In genomic region chr21:33451634-33452071, GRCh38 we compare ENCODE assay signal across 15 cellular contexts. TPM values are rescaled to one million over a fixed set of nuclear protein-coding genes. Genes with fewer than 3 reads are reported as not detected.
A peak's percentile ranks its signal among the peaks of the same experiment; 100 is the strongest.
DNase-seq lines count a peak whose midpoint lies in the region; ATAC-seq and TF ChIP-seq lines count a peak whose summit lies in the region.
"Had no signal": no experiment of that assay in that cellular context is flagged by ENCODE, and none has a peak within 500 bp of the region (broad histone marks: within the 10 kb centered on the region; RNA-seq: fewer than 3 reads in every experiment).

No MANE protein-coding gene starts in this region.

- no peaks in the 10 kb centered on the region for H3K9me2 ChIP-seq in PC-9 (ENCODE audit: insufficient read depth)

- 17 to 65% (median 43%) methylated on average over 1 of the region's 1 CpG for WGBS in stomach, 5 donors

- no peaks in the 10 kb centered on the region for H4K20me1 ChIP-seq in PC-9 (ENCODE audit: insufficient read depth)

- CTCF ChIA-PET in activated CD4-positive, alpha-beta T cell treated with anti-CD3 and anti-CD28 coated beads for 36 hours (lab: Charles Lee) = interaction anchor here (0.8 to 1.1 kb wide), 3 partner anchors 10 to 283 kb away, joined by 3 read pairs; no protein-coding TSS in a partner anchor
- CTCF ChIA-PET in PC-9 (lab: Charles Lee) = no interaction called here

- TF ChIP-seq CTCF in stomach (IDR thresholded peaks at IDR 0.05) = no peak
- no peak for TF ChIP-seq CTCF in PC-9 (conservative IDR thresholded peaks at IDR 0.05)

- peak overlapping the region; percentile 7 for H3K27ac Mint-ChIP-seq in activated CD4-positive, alpha-beta T cell treated with anti-CD3 and anti-CD28 coated beads for 36 hours
- peak overlapping the region; percentile 69 for H3K27ac Mint-ChIP-seq in activated T-helper 17 cell treated with anti-CD3 and anti-CD28 coated beads, Interleukin-2, amount 50 U/mL, for 72 hours
- H3K27ac Mint-ChIP-seq: activated naive CD8-positive, alpha-beta T cell had no signal

- TF ChIP-seq EP300 in stomach (IDR thresholded peaks at IDR 0.05) = no peak

- no peak overlapping the region for H3K4me2 ChIP-seq in PC-9

- TF ChIP-seq POLR2A in stomach (IDR thresholded peaks at IDR 0.05) = no peak

- H3F3A ChIP-seq in PC-9 (ENCODE audit: insufficient read depth, low read depth) = no peaks in the 10 kb centered on the region

- H2AFZ ChIP-seq in PC-9 = no peak overlapping the region

- no peak for ATAC-seq in activated CD4-positive, alpha-beta T cell treated with anti-CD3 and anti-CD28 coated beads for 36 hours
- no peak for ATAC-seq in activated T-helper 17 cell treated with anti-CD3 and anti-CD28 coated beads, Interleukin-2, amount 50 U/mL, for 72 hours (replicated peaks)

- H3K27ac ChIP-seq in stomach = peak overlapping the region in 3 of 5 donors; percentile 7 to 61 (median 17)
- no peak overlapping the region for H3K27ac ChIP-seq in PC-9
- H3K27ac ChIP-seq: esophagus muscularis mucosa, pancreas had no signal

- H3K27me3 ChIP-seq in stomach = no peaks in the 10 kb centered on the region
- H3K27me3 ChIP-seq in PC-9 (ENCODE audit: insufficient read depth, low read depth) = no peaks in the 10 kb centered on the region
- H3K27me3 ChIP-seq: esophagus muscularis mucosa, pancreas had no signal

- BruUV-seq in PC-9 (replicated peaks; lab: Mats Ljungman, UMichigan) = no TSS peak

- H3K36me3 ChIP-seq in stomach (peaks cover 7 to 91% (median 75%) of the 10 kb centered on the region in 4 donors), PC-9 (ENCODE audit: low read depth) (no peaks in the 10 kb centered on the region)

- intact Hi-C loops in activated CD4-positive, alpha-beta T cell treated with anti-CD3 and anti-CD28 coated beads for 36 hours (cut with DNase I, micrococcal nuclease) = no loop called here
- intact Hi-C loops in stomach (cut with DNase I; ENCODE audit: low total_unique reads) (no loop called here), PC-9 (cut with micrococcal nuclease; ENCODE audit: unreplicated experiment) (no loop called here)

- no peak overlapping the region for H3K4me3 Mint-ChIP-seq in activated CD4-positive, alpha-beta T cell treated with anti-CD3 and anti-CD28 coated beads for 36 hours
- H3K4me3 Mint-ChIP-seq in activated T-helper 17 cell treated with anti-CD3 and anti-CD28 coated beads, Interleukin-2, amount 50 U/mL, for 72 hours = no peak overlapping the region
- H3K4me3 Mint-ChIP-seq: activated naive CD8-positive, alpha-beta T cell; IgD-negative memory B cell had no signal

- no peak overlapping the region for H3K4me3 ChIP-seq in stomach
- no peak overlapping the region for H3K4me3 ChIP-seq in PC-9
- H3K4me3 ChIP-seq: esophagus muscularis mucosa, pancreas had no signal

- H3K9me3 ChIP-seq in stomach = no peaks in the 10 kb centered on the region
- no peaks in the 10 kb centered on the region for H3K9me3 ChIP-seq in PC-9 (ENCODE audit: insufficient read depth, low read depth)
- H3K9me3 ChIP-seq: esophagus muscularis mucosa, pancreas had no signal

- DNase-seq in activated CD4-positive, alpha-beta T cell treated with anti-CD3 and anti-CD28 coated beads for 36 hours = no peak
- DNase-seq in activated CD4-positive, alpha-beta T cell treated with anti-CD3 and anti-CD28 coated beads for 4 hours = no peak
- DNase-seq in glomerular visceral epithelial cell (ENCODE audit: extremely low spot score) = peak; percentile 25
- peak; percentile 51 for DNase-seq in stomach
- no peak for DNase-seq in PC-9
- DNase-seq in MV-4-11 (lab: John Stamatoyannopoulos, UW) = no peak
- DNase-seq in iPS-NIHi7 (ENCODE audit: extremely low spot score) = no peak
- DNase-seq: ACHN, NCI-H1694 treated with DMSO at 0.1 percent for 48 hours, NCI-H748 treated with DMSO at 0.1 percent for 48 hours, pancreas had no signal

- peaks cover 0 to 15% (median 10%) of the 10 kb centered on the region in 4 donors for H3K4me1 ChIP-seq in stomach
- no peaks in the 10 kb centered on the region for H3K4me1 ChIP-seq in PC-9 (replicated peaks; ENCODE audit: insufficient read depth)
- H3K4me1 ChIP-seq: esophagus muscularis mucosa, pancreas had no signal

- no peaks in the 10 kb centered on the region for H3K27me3 Mint-ChIP-seq in activated CD4-positive, alpha-beta T cell treated with anti-CD3 and anti-CD28 coated beads for 36 hours
- no peaks in the 10 kb centered on the region for H3K27me3 Mint-ChIP-seq in activated T-helper 17 cell treated with anti-CD3 and anti-CD28 coated beads, Interleukin-2, amount 50 U/mL, for 72 hours
- H3K27me3 Mint-ChIP-seq: activated naive CD8-positive, alpha-beta T cell; IgD-negative memory B cell had no signal

- peaks cover 2% of the 10 kb centered on the region for H3K36me3 Mint-ChIP-seq in activated CD4-positive, alpha-beta T cell treated with anti-CD3 and anti-CD28 coated beads for 36 hours (ENCODE audit: low read depth)
- peaks cover 32% of the 10 kb centered on the region for H3K36me3 Mint-ChIP-seq in activated T-helper 17 cell treated with anti-CD3 and anti-CD28 coated beads, Interleukin-2, amount 50 U/mL, for 72 hours (ENCODE audit: low read depth)

- no peaks in the 10 kb centered on the region for H3K79me2 ChIP-seq in PC-9 (ENCODE audit: low read depth)

- no peaks in the 10 kb centered on the region for H3K4me1 Mint-ChIP-seq in activated CD4-positive, alpha-beta T cell treated with anti-CD3 and anti-CD28 coated beads for 36 hours
- peaks cover 4% of the 10 kb centered on the region for H3K4me1 Mint-ChIP-seq in activated T-helper 17 cell treated with anti-CD3 and anti-CD28 coated beads, Interleukin-2, amount 50 U/mL, for 72 hours
- H3K4me1 Mint-ChIP-seq: IgD-negative memory B cell had no signal

- POLR2A ChIA-PET in activated CD4-positive, alpha-beta T cell treated with anti-CD3 and anti-CD28 coated beads for 36 hours (lab: Charles Lee) = interaction anchor here (0.6 kb wide), 1 partner anchor 1159 kb away, joined by 3 read pairs; no protein-coding TSS in a partner anchor
- POLR2A ChIA-PET in PC-9 (lab: Charles Lee; ENCODE audit: unreplicated experiment) = no interaction called here

- H3K9me3 Mint-ChIP-seq in activated CD4-positive, alpha-beta T cell treated with anti-CD3 and anti-CD28 coated beads for 36 hours (ENCODE audit: low read depth) = no peaks in the 10 kb centered on the region
- no peaks in the 10 kb centered on the region for H3K9me3 Mint-ChIP-seq in activated T-helper 17 cell treated with anti-CD3 and anti-CD28 coated beads, Interleukin-2, amount 50 U/mL, for 72 hours
- H3K9me3 Mint-ChIP-seq: IgD-negative memory B cell had no signal

RNA-seq across cellular contexts. Expression of gene TMEM50B, which starts 28.1 kb away (rescaled TPM):
- 10 to 100 TPM; 13.6 to 15.2 TPM for total RNA-seq in activated CD4-positive, alpha-beta T cell treated with anti-CD3 and anti-CD28 coated beads for 36 hours
- 10 to 100 TPM; 20.0 to 22.5 TPM for total RNA-seq in activated T-helper 17 cell treated with anti-CD3 and anti-CD28 coated beads, Interleukin-2, amount 50 U/mL, for 72 hours
- total RNA-seq in stomach (10 to 100 TPM; 20.3 to 97.3 (median 89.3) TPM), PC-9 (2021) (11.7 and 14.2 TPM in 2 replicates)
- 10 to 100 TPM; 36.7 to 48.5 (median 44.5) TPM for polyA plus RNA-seq in stomach

RNA-seq across cellular contexts. Expression of gene DNAJC28, which starts 39.9 kb away (rescaled TPM):
- under 1 TPM; 0.37 to 0.43 TPM for total RNA-seq in activated CD4-positive, alpha-beta T cell treated with anti-CD3 and anti-CD28 coated beads for 36 hours
- total RNA-seq in activated T-helper 17 cell treated with anti-CD3 and anti-CD28 coated beads, Interleukin-2, amount 50 U/mL, for 72 hours = under 1 TPM; 0.54 to 0.79 TPM
- total RNA-seq in stomach (1 to 10 TPM in 1 of 5 donors, under 1 TPM in 3, not detected in 1; 0.43 to 1.1 (median 0.74) TPM), PC-9 (2021) (1.1 and 1.3 TPM in 2 replicates)
- 1 to 10 TPM; 1.2 to 4.3 (median 1.7) TPM for polyA plus RNA-seq in stomach

RNA-seq across cellular contexts. Expression of gene IFNGR2, which starts 48.4 kb away (rescaled TPM):
- 10 to 100 TPM; 16.4 to 18.9 TPM for total RNA-seq in activated CD4-positive, alpha-beta T cell treated with anti-CD3 and anti-CD28 coated beads for 36 hours
- total RNA-seq in activated T-helper 17 cell treated with anti-CD3 and anti-CD28 coated beads, Interleukin-2, amount 50 U/mL, for 72 hours = 1 to 10 TPM; 5.8 to 8.5 TPM
- 10 to 100 TPM; 35.2 to 89.3 (median 67.8) TPM for total RNA-seq in stomach
- 10 to 100 TPM; 42.2 to 79.7 (median 47.0) TPM for polyA plus RNA-seq in stomach
- 16.0 and 16.1 TPM in 2 replicates for total RNA-seq in PC-9 (2021)

Comparison
In these comparisons a context has a peak if more than half of its experiments do, and no peak if none do; other contexts are left out.
1. DNase-seq: peak in glomerular visceral epithelial cell (single experiment) and stomach (single experiment); none in activated CD4-positive, alpha-beta T cell treated with anti-CD3 and anti-CD28 coated beads for 36 hours (single experiment), activated CD4-positive, alpha-beta T cell treated with anti-CD3 and anti-CD28 coated beads for 4 hours (0 of 2), PC-9 (0 of 2), MV-4-11 (single experiment) and iPS-NIHi7 (single experiment).